Comparison of ENCODE assay signal across 1 cellular context in genomic region chr19:55255618-55256423, GRCh38.
TF ChIP-seq lines count a peak whose summit lies in the region.

No MANE protein-coding gene starts in this region.

TF ChIP-seq in WTC11, 78 proteins besides CTCF, POLR2A, EP300 and RAD21 (continued from another document):
- TF ChIP-seq ZNF512 (CRISPR knock-in tag; IDR thresholded peaks at IDR 0.05; ENCODE audit: borderline replicate concordance) (no peak), ZBTB21 (CRISPR knock-in tag; IDR thresholded peaks at IDR 0.05; ENCODE audit: borderline replicate concordance) (no peak), ATF6 (CRISPR knock-in tag; IDR thresholded peaks at IDR 0.05) (no peak), ATF1 (CRISPR knock-in tag; IDR thresholded peaks at IDR 0.05) (no peak), CREB1 (CRISPR knock-in tag; IDR thresholded peaks at IDR 0.05) (no peak), TCF7 (CRISPR knock-in tag; IDR thresholded peaks at IDR 0.05; ENCODE audit: low read depth) (no peak), CREM (CRISPR knock-in tag; IDR thresholded peaks at IDR 0.05) (no peak), ZMAT4 (CRISPR knock-in tag; IDR thresholded peaks at IDR 0.05) (no peak), OVOL2 (CRISPR knock-in tag; IDR thresholded peaks at IDR 0.05; ENCODE audit: borderline replicate concordance) (no peak)
TF ChIP-seq in WTC11: peak in this region for 0.
